9 cellular contexts compared by ENCODE assay signal in the genomic region with DNA sequence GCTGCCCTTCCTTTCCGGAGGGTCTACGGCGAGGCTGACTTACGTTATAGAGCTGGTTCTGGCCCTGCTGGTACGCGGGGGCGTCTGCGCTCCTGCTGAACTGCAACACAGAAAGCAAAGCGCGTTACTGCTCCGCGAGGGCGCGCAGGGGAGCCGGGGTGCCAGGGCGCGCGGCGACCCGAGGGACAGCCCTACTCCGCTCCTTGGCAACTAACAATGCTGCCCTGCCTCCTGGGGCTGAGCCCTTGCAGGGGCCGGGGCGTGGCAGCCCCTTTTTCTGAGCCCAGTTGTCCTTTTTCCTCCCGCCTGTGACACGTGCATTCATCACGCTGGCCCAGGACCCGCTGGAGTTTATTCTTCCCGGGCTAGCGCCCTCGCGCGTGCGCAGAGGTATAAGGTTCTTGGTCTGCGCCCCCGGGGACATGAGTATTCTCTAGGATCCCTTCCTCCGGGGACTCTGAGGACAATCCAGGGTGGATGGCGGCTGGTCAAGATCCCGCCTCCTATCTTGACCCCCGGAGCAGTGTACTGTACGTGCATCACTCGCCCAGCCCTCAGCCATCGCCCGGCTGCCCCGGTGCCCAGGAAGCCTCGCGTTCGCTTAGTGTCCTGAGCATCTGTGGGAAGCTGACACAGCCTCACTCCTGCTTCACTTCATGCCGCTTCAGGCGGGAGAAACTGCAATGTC.
DNase-seq lines count a peak whose midpoint lies in the region; ATAC-seq, FAIRE-seq and TF ChIP-seq lines count a peak whose summit lies in the region.
"Had no signal": no experiment of that assay in that cellular context is flagged by ENCODE, and none has a peak within 500 bp of the region (broad histone marks: within the 10 kb centered on the region; RNA-seq: fewer than 3 reads in every experiment).

No MANE protein-coding gene starts in this region.

- 8 to 9% methylated on average over 49 of the region's 49 CpGs for WGBS in pancreas, 2 donors

- no peak overlapping the region for H3K27ac Mint-ChIP-seq in activated naive CD4-positive, alpha-beta T cell treated with anti-CD3 and anti-CD28 coated beads for 36 hours
- H3K27ac Mint-ChIP-seq in activated naive CD4-positive, alpha-beta T cell treated with anti-CD3 and anti-CD28 coated beads, Interleukin-2, amount 50 U/mL, for 72 hours, result peak overlapping the region in 1 of 2 donors; percentile 46

- FAIRE-seq in pancreas (lab: Jason Lieb, UNC), result no peak

- no peaks in the 10 kb centered on the region for H3K27me3 Mint-ChIP-seq in activated naive CD4-positive, alpha-beta T cell treated with anti-CD3 and anti-CD28 coated beads for 36 hours (ENCODE audit: low read depth)

- intact Hi-C loops in activated naive CD4-positive, alpha-beta T cell treated with anti-CD3 and anti-CD28 coated beads for 36 hours (cut with micrococcal nuclease), result loop anchor here (2.0 to 10.0 kb wide), 2 partner anchors 217 to 525 kb away; no protein-coding TSS in a partner anchor
- intact Hi-C loops in left cardiac atrium (cut with DNase I), result no loop called here
- intact Hi-C loops in pancreas (cut with DNase I), result no loop called here

- H3K36me3 Mint-ChIP-seq in activated naive CD4-positive, alpha-beta T cell treated with anti-CD3 and anti-CD28 coated beads for 36 hours (ENCODE audit: low read depth), result peaks cover 28% of the 10 kb centered on the region
- H3K36me3 Mint-ChIP-seq in activated naive CD4-positive, alpha-beta T cell treated with anti-CD3 and anti-CD28 coated beads, Interleukin-2, amount 50 U/mL, for 72 hours, result peaks cover 0 to 41% of the 10 kb centered on the region in 2 donors

- no peaks in the 10 kb centered on the region for H3K36me3 ChIP-seq in pancreas

- no peak for TF ChIP-seq CTCF in pancreas (IDR thresholded peaks at IDR 0.05)

- CTCF ChIA-PET in activated naive CD4-positive, alpha-beta T cell treated with anti-CD3 and anti-CD28 coated beads for 36 hours (lab: Charles Lee), result interaction anchor here (0.6 to 5.5 kb wide), 15 partner anchors 10 to 371 kb away, joined by 3 to 61 read pairs (median 3); partner anchors contain the start of gene CD247

- H3K4me1 Mint-ChIP-seq in activated naive CD4-positive, alpha-beta T cell treated with anti-CD3 and anti-CD28 coated beads for 36 hours (ENCODE audit: low read depth), result peaks cover 71% of the 10 kb centered on the region

- H3K4me1 ChIP-seq in pancreas, result peaks cover 0 to 5% (median 0%) of the 10 kb centered on the region in 3 donors

- no peaks in the 10 kb centered on the region for H3K27me3 ChIP-seq in pancreas

- peak; percentile 9 to 21 for ATAC-seq in activated naive CD4-positive, alpha-beta T cell treated with anti-CD3 and anti-CD28 coated beads, Interleukin-2, amount 50 U/mL, for 72 hours
- ATAC-seq in left cardiac atrium (peak; percentile 25 to 31), pancreas (peak in 3 of 4 donors; percentile 50 to 69 (median 65)), HG02870 (IDR thresholded peaks at IDR 0.05; ENCODE audit: unreplicated experiment) (no peak), GM18858 (IDR thresholded peaks at IDR 0.05; ENCODE audit: unreplicated experiment) (no peak)

- no peaks in the 10 kb centered on the region for H3K9me3 Mint-ChIP-seq in activated naive CD4-positive, alpha-beta T cell treated with anti-CD3 and anti-CD28 coated beads for 36 hours
- no peaks in the 10 kb centered on the region for H3K9me3 Mint-ChIP-seq in activated naive CD4-positive, alpha-beta T cell treated with anti-CD3 and anti-CD28 coated beads, Interleukin-2, amount 50 U/mL, for 72 hours

- peak overlapping the region; percentile 42 for H3K4me3 Mint-ChIP-seq in activated naive CD4-positive, alpha-beta T cell treated with anti-CD3 and anti-CD28 coated beads for 36 hours

- no peaks in the 10 kb centered on the region for H3K9me3 ChIP-seq in pancreas

- peak overlapping the region in 2 of 4 donors; percentile 12 to 45 for H3K4me3 ChIP-seq in pancreas
- H3K4me3 ChIP-seq: lung had no signal

- peak; percentile 44 for DNase-seq in activated naive CD4-positive, alpha-beta T cell treated with anti-CD3 and anti-CD28 coated beads for 36 hours
- DNase-seq in activated naive CD4-positive, alpha-beta T cell treated with Interleukin-2 at 50 U/mL for 16 hours, result no peak
- DNase-seq in MV-4-11 (lab: John Stamatoyannopoulos, UW) (peak; percentile 32), left cardiac atrium (peak; percentile 44), pancreas (peak in 2 of 6 donors; percentile 32 to 72)
- DNase-seq in activated naive CD4-positive, alpha-beta T cell treated with anti-CD3 and anti-CD28 coated beads, Interleukin-2, amount 50 U/mL, for 72 hours (ENCODE audit: low spot score in 2 of 2), result no peak

- no peak overlapping the region for H3K27ac ChIP-seq in pancreas

Comparison
In these comparisons a context has a peak if more than half of its experiments do, and no peak if none do; other contexts are left out.
1. DNase-seq: peak in activated naive CD4-positive, alpha-beta T cell treated with anti-CD3 and anti-CD28 coated beads for 36 hours (single experiment), MV-4-11 (single experiment) and left cardiac atrium (single experiment); none in activated naive CD4-positive, alpha-beta T cell treated with Interleukin-2 at 50 U/mL for 16 hours (single experiment) and activated naive CD4-positive, alpha-beta T cell treated with anti-CD3 and anti-CD28 coated beads, Interleukin-2, amount 50 U/mL, for 72 hours (0 of 2).
2. ATAC-seq: peak in activated naive CD4-positive, alpha-beta T cell treated with anti-CD3 and anti-CD28 coated beads, Interleukin-2, amount 50 U/mL, for 72 hours (2 of 2), left cardiac atrium (2 of 2) and pancreas (3 of 4); none in HG02870 (single experiment) and GM18858 (single experiment).